In genomic region chr20:58693226-58694006, GRCh38 we compare ENCODE assay signal across 8 cellular contexts. TPM values are rescaled to one million over a fixed set of nuclear protein-coding genes. Genes with fewer than 3 reads are reported as not detected.
DNase-seq lines count a peak whose midpoint lies in the region; ATAC-seq, FAIRE-seq and TF ChIP-seq lines count a peak whose summit lies in the region.

No MANE protein-coding gene starts in this region.

- H3K27me3 Mint-ChIP-seq in immature natural killer cell (ENCODE audit: low read depth in 3 of 3) = peaks cover 6 to 19% (median 6%) of the 10 kb centered on the region in 3 donors

- no peak for TF ChIP-seq CTCF in 22Rv1 (IDR thresholded peaks at IDR 0.05)

- FAIRE-seq in H54 (lab: Jason Lieb, UNC) = no peak

- no peak for TF ChIP-seq POLR2A in H54 (IDR thresholded peaks at IDR 0.05; ENCODE audit: low read depth, low read length)

- peak overlapping the region; percentile 70 for H3K27ac ChIP-seq in 22Rv1
- H3K27ac ChIP-seq in HUES64 (ENCODE audit: low read depth, low read length) = peak overlapping the region; percentile 43; the same call in 1 of the 2 replicates
- peak overlapping the region; percentile 51 for H3K27ac ChIP-seq in adipose tissue (ENCODE audit: low read depth, low read length)

- H3K4me3 ChIP-seq in HUES64 (ENCODE audit: low read length) = peak overlapping the region; percentile 42

- DNase-seq in immature natural killer cell (no peak), cerebellar nuclear complex (lab: John Stamatoyannopoulos, UW) (no peak), H54 (ENCODE audit: insufficient read length, low spot score) (no peak)
- peak; percentile 31 for DNase-seq in stimulated activated naive CD8-positive, alpha-beta T cell treated with anti-CD3 and anti-CD28 coated beads, Interleukin-15, Interleukin-2, amounts not matched to agents 100 U/mL and 50 U/mL, for 24 hours

- H3K27me3 ChIP-seq in HUES64 (ENCODE audit: insufficient read depth, low read length) = no peaks in the 10 kb centered on the region

- peak overlapping the region; percentile 73; the same call in 1 of the 2 replicates for H3K9ac ChIP-seq in HUES64 (ENCODE audit: low read depth, low read length)

- peaks cover 0 to 13% (median 8%) of the 10 kb centered on the region in 3 donors for H3K36me3 Mint-ChIP-seq in immature natural killer cell

- peaks cover 21% of the 10 kb centered on the region for H3K4me1 ChIP-seq in HUES64 (ENCODE audit: insufficient read depth, low read length)

- no peaks in the 10 kb centered on the region for H3K9me3 Mint-ChIP-seq in immature natural killer cell

- peak overlapping the region; percentile 68 to 84 (median 77) for H3K4me3 Mint-ChIP-seq in immature natural killer cell

- peaks cover 0 to 13% of the 10 kb centered on the region in 2 donors for H3K4me1 Mint-ChIP-seq in immature natural killer cell

- ATAC-seq in GM18907 (IDR thresholded peaks at IDR 0.05; ENCODE audit: unreplicated experiment) = peak; percentile 35
- peak; percentile 19 for ATAC-seq in stimulated activated naive CD8-positive, alpha-beta T cell treated with anti-CD3 and anti-CD28 coated beads, Interleukin-15, Interleukin-2, amounts not matched to agents 100 U/mL and 50 U/mL, for 24 hours

- peak overlapping the region; percentile 23 to 91 (median 84) for H3K27ac Mint-ChIP-seq in immature natural killer cell

- WGBS in HUES64 = 54% methylated on average over 51 of the region's 51 CpGs
- 44 to 46% (median 46%) methylated on average over 48 to 51 of the region's 51 CpGs for WGBS in adipose tissue, 3 donors

- H3K9me3 ChIP-seq in HUES64 (ENCODE audit: insufficient read depth, low read depth, low read length) = no peaks in the 10 kb centered on the region

- peaks cover 19% of the 10 kb centered on the region for H3K36me3 ChIP-seq in HUES64 (ENCODE audit: insufficient read depth, low read length)

RNA-seq across cellular contexts. Expression of gene NPEPL1, which starts 0.8 kb away (rescaled TPM):
- 16.4 TPM for polyA plus RNA-seq in HUES64 (2013, experiment 1 of 2)
- 17.1 TPM for polyA plus RNA-seq in HUES64 (2013, experiment 2 of 2)
- polyA plus RNA-seq in adipose tissue (10 to 100 TPM; 25.9 to 48.6 (median 33.4) TPM), immature natural killer cell (10 to 100 TPM; 10.1 to 20.1 (median 11.6) TPM)

RNA-seq across cellular contexts. Expression of gene STX16, which starts 42.3 kb away (rescaled TPM):
- 29.9 TPM for polyA plus RNA-seq in HUES64 (2013, experiment 1 of 2)
- 40.6 TPM for polyA plus RNA-seq in HUES64 (2013, experiment 2 of 2)
- polyA plus RNA-seq in adipose tissue (10 to 100 TPM; 21.7 to 36.9 (median 35.9) TPM), immature natural killer cell (10 to 100 TPM; 17.2 to 24.9 (median 21.1) TPM)
